In the genomic region with DNA sequence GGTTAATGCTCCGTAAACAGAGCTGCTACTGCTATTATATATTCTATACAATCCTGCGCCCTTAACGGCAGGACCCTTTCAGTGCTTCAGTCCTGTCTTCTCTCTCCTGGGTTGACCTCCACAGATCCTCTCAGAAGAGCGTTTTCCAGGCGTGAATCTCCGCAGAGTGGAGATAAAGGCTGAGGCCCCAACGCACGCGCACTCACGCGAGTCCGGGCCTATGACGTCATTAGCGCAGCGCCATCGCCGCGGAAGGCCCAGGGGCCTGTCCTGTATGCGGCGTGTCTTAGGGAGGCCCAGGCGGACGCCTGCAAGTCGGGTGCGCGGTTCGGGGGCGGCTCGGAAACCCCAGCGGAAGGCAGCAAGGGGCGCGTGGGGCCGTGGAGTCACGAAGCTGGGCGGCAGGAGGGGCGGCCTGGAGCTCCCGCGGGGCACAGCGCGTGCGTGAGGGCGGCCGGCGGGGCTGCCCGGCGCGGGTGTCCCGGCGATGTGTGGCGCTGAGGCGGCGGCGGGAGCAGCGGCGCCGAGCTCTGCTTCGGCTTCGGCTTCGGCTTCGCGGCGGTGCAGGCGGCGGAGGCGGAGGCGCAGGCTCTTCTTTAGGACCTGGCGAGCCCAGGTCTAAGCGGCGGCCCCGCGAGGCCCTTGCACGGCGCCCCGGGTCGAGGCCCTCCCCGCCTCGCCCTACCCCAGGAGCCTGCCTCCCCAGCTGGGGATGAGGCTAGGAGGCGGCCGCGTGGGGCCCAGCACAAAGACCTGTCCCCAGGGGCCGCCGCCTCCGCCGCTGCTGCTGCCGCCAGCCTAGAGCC, we compare ENCODE assay signal across 8 cellular contexts. TPM values are rescaled to one million over a fixed set of nuclear protein-coding genes. Genes with fewer than 3 reads are reported as not detected.
A peak's percentile ranks its signal among the peaks of the same experiment; 100 is the strongest.
DNase-seq lines count a peak whose midpoint lies in the region; ATAC-seq and TF ChIP-seq lines count a peak whose summit lies in the region.

A gene with protein sequence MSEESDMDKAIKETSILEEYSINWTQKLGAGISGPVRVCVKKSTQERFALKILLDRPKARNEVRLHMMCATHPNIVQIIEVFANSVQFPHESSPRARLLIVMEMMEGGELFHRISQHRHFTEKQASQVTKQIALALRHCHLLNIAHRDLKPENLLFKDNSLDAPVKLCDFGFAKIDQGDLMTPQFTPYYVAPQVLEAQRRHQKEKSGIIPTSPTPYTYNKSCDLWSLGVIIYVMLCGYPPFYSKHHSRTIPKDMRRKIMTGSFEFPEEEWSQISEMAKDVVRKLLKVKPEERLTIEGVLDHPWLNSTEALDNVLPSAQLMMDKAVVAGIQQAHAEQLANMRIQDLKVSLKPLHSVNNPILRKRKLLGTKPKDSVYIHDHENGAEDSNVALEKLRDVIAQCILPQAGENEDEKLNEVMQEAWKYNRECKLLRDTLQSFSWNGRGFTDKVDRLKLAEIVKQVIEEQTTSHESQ (plus strand): TSS at position 479 of the 806 bp plus-strand sequence. CDS start 506 bp downstream, outside the sequence.

- H3K9me3 Mint-ChIP-seq in activated naive CD4-positive, alpha-beta T cell treated with anti-CD3 and anti-CD28 coated beads, Interleukin-2, amount 50 U/mL, for 72 hours: no peaks in the 10 kb centered on the region

- DNase-seq in GM10266 (ENCODE audit: extremely low spot score): peak; percentile 98
- DNase-seq in NCI-H1105 (lab: John Stamatoyannopoulos, UW): peak; percentile 93
- DNase-seq in SKM-1 (lab: John Stamatoyannopoulos, UW; ENCODE audit: unreplicated experiment): peak; percentile 31
- DNase-seq in activated naive CD4-positive, alpha-beta T cell treated with anti-CD3 and anti-CD28 coated beads, Interleukin-2, amount 50 U/mL, for 72 hours (ENCODE audit: low spot score in 2 of 2): peak; percentile 96 to 98
- peak; percentile 94 for DNase-seq in glomerular visceral epithelial cell (ENCODE audit: extremely low spot score)
- DNase-seq in omental fat pad (ENCODE audit: low spot score): peak; percentile 72

- TF ChIP-seq CTCF in GM10266 (IDR thresholded peaks at IDR 0.05; ENCODE audit: control insufficient read depth, insufficient read depth, low read depth, missing control alignments): no peak
- TF ChIP-seq CTCF in omental fat pad (IDR thresholded peaks at IDR 0.05): no peak

- peak within 1 kb of the TSS; percentile 98 for H3K27ac Mint-ChIP-seq in activated naive CD4-positive, alpha-beta T cell treated with anti-CD3 and anti-CD28 coated beads, Interleukin-2, amount 50 U/mL, for 72 hours

- H3K36me3 Mint-ChIP-seq in activated naive CD4-positive, alpha-beta T cell treated with anti-CD3 and anti-CD28 coated beads, Interleukin-2, amount 50 U/mL, for 72 hours: peaks cover 22 to 57% of the 10 kb centered on the region in 2 donors

- peak within 1 kb of the TSS; percentile 44 for H3K27ac ChIP-seq in temporal lobe (ENCODE audit: low read depth, low read length)

- ATAC-seq in HG02623 (IDR thresholded peaks at IDR 0.05; ENCODE audit: unreplicated experiment) (peak; percentile 82), omental fat pad (ENCODE audit: low FRiP score) (peak; percentile 97)
- ATAC-seq in activated naive CD4-positive, alpha-beta T cell treated with anti-CD3 and anti-CD28 coated beads, Interleukin-2, amount 50 U/mL, for 72 hours: peak; percentile 89 to 92

RNA-seq across cellular contexts. Expression of the gene that starts here (rescaled TPM):
- total RNA-seq in activated naive CD4-positive, alpha-beta T cell treated with anti-CD3 and anti-CD28 coated beads, Interleukin-2, amount 50 U/mL, for 72 hours: 10 to 100 TPM; 31.8 to 61.3 TPM
- 10 to 100 TPM; 31.8 to 41.7 (median 37.3) TPM for total RNA-seq in omental fat pad
- 35.7 TPM for total RNA-seq in temporal lobe

Comparison
In these comparisons a context has a peak if more than half of its experiments do, and no peak if none do; other contexts are left out.
1. Peak in every context shown above with its lines: DNase-seq, ATAC-seq and H3K27ac ChIP-seq.
2. DNase-seq: peak in every context shown above with its lines; median percentile 98 in GM10266; 97 in activated naive CD4-positive, alpha-beta T cell treated with anti-CD3 and anti-CD28 coated beads, Interleukin-2, amount 50 U/mL, for 72 hours; 94 in glomerular visceral epithelial cell; 93 in NCI-H1105; 72 in omental fat pad; 31 in SKM-1.